32 cellular contexts compared by ENCODE assay signal in the genomic region with DNA sequence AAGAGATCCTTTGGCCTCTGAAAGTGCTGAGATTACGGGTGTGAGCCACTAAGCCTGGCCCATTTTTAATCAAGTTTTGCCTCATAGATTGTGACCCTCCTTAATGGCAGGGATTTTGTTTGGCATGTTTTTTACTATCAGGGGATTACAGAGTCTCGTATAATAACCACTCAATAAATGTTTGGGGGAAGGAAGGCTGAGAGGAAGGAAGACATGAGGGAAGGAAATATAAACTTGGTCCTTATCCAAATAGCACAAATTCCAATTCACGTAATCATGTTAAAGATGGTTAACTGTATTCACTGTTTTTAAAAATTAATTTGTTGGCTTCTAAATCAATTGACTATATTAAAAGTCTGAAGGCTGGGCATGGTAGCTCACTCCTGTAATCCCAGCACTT. TPM values are rescaled to one million over a fixed set of nuclear protein-coding genes. Genes with fewer than 3 reads are reported as not detected.
DNase-seq lines count a peak whose midpoint lies in the region; ATAC-seq and TF ChIP-seq lines count a peak whose summit lies in the region.
"Had no signal": no experiment of that assay in that cellular context is flagged by ENCODE, and none has a peak within 500 bp of the region (broad histone marks: within the 10 kb centered on the region; RNA-seq: fewer than 3 reads in every experiment).

No MANE protein-coding gene starts in this region.

- no peak overlapping the region for H3K18ac ChIP-seq in IMR-90 (ENCODE audit: low read depth, low read length)

- dilution Hi-C loops in IMR-90 (cut with HindIII; ENCODE audit: low sequenced_read_pairs, unreplicated experiment), result no loop called here

- no peak overlapping the region for H3K56ac ChIP-seq in IMR-90 (ENCODE audit: extremely low read depth, insufficient read depth, low read length)

- no peak overlapping the region for H3K4me3 ChIP-seq in IMR-90 (ENCODE audit: insufficient read depth, low read depth, low read length)
- H3K4me3 ChIP-seq: esophagus muscularis mucosa, gastroesophageal sphincter, left lung, ovary had no signal

- H3K4me1 ChIP-seq in IMR-90 (ENCODE audit: control insufficient read depth, insufficient read depth, low read length), result no peaks in the 10 kb centered on the region
- H3K4me1 ChIP-seq: esophagus muscularis mucosa, gastroesophageal sphincter, left lung had no signal

- no peaks in the 10 kb centered on the region for H3K79me1 ChIP-seq in IMR-90 (ENCODE audit: low read depth in 1 of 2, low read length in 2 of 2)

- H4K20me1 ChIP-seq in IMR-90 (ENCODE audit: insufficient read depth, low read length), result no peaks in the 10 kb centered on the region

- TF ChIP-seq POLR2A in IMR-90 (IDR thresholded peaks at IDR 0.05; ENCODE audit: low read depth, low read length), result no peak

- no peak overlapping the region for H3K4ac ChIP-seq in IMR-90 (ENCODE audit: low read depth, low read length)

- H4K5ac ChIP-seq in IMR-90 (ENCODE audit: low read depth, low read length), result no peak overlapping the region

- no peak overlapping the region for H3K23ac ChIP-seq in IMR-90 (ENCODE audit: low read depth, low read length)

- no peak overlapping the region for H3K4me3 Mint-ChIP-seq in T-cell
- H3K4me3 Mint-ChIP-seq in activated CD4-positive, alpha-beta T cell treated with anti-CD3 and anti-CD28 coated beads, Interleukin-2, amount 10 ng/mL, durations not matched to agents 7 days and 5 days, result no peak overlapping the region
- H3K4me3 Mint-ChIP-seq: activated CD4-positive, alpha-beta T cell treated with anti-CD3 and anti-CD28 coated beads, Interleukin-2, amount 10 ng/mL, durations not matched to agents 24 days and 14 days; activated naive CD8-positive, alpha-beta T cell; CD14-positive monocyte; central memory CD8-positive, alpha-beta T cell; neural crest cell; type B pancreatic cell had no signal

- no peak overlapping the region; a peak in 1 of 4 replicates for H4K8ac ChIP-seq in IMR-90 (ENCODE audit: low read depth in 2 of 2, low read length in 2 of 2)

- no peak overlapping the region for H2AK9ac ChIP-seq in IMR-90 (replicated peaks; ENCODE audit: low read depth, low read length, poor library complexity)

- no peak for TF ChIP-seq CTCF in IMR-90 (conservative IDR thresholded peaks at IDR 0.05; ENCODE audit: low read depth, low read length)

- no peak overlapping the region for H3K27ac Mint-ChIP-seq in T-cell
- no peak overlapping the region for H3K27ac Mint-ChIP-seq in activated CD4-positive, alpha-beta T cell treated with anti-CD3 and anti-CD28 coated beads, Interleukin-2, amount 10 ng/mL, durations not matched to agents 7 days and 5 days
- H3K27ac Mint-ChIP-seq: activated CD4-positive, alpha-beta T cell treated with anti-CD3 and anti-CD28 coated beads, Interleukin-2, amount 10 ng/mL, durations not matched to agents 24 days and 14 days; activated naive CD8-positive, alpha-beta T cell; CD14-positive monocyte; type B pancreatic cell had no signal

- H3K14ac ChIP-seq in IMR-90 (replicated peaks; ENCODE audit: low read depth, low read length), result no peak overlapping the region

- no peaks in the 10 kb centered on the region for H3K36me3 ChIP-seq in IMR-90 (ENCODE audit: control insufficient read depth, insufficient read depth, low read length)
- H3K36me3 ChIP-seq: esophagus muscularis mucosa, gastroesophageal sphincter, left lung, ovary had no signal

- H3K9me3 Mint-ChIP-seq in T-cell, result peaks cover 0 to 7% (median 0%) of the 10 kb centered on the region in 3 donors
- H3K9me3 Mint-ChIP-seq in activated CD4-positive, alpha-beta T cell treated with anti-CD3 and anti-CD28 coated beads, Interleukin-2, amount 10 ng/mL, durations not matched to agents 7 days and 5 days, result no peaks in the 10 kb centered on the region
- H3K9me3 Mint-ChIP-seq: activated CD4-positive, alpha-beta T cell treated with anti-CD3 and anti-CD28 coated beads, Interleukin-2, amount 10 ng/mL, durations not matched to agents 24 days and 14 days; central memory CD8-positive, alpha-beta T cell; neural crest cell; type B pancreatic cell had no signal

- no TSS peak for BruUV-seq in IMR-90 (replicated peaks; lab: Mats Ljungman, UMichigan)

- H2BK15ac ChIP-seq in IMR-90 (ENCODE audit: low read depth, low read length), result no peak overlapping the region; the same call in 2 of the 3 replicates

- DNase-seq in EL (peak; percentile 66), IMR-90 (peak; percentile 27), astrocyte of the hippocampus (ENCODE audit: low read depth, low spot score) (peak; percentile 7), renal cortical epithelial cell (ENCODE audit: low read depth) (peak; percentile 11), T-cell (no peak)
- no peak for DNase-seq in activated CD4-positive, alpha-beta T cell treated with anti-CD3 and anti-CD28 coated beads, Interleukin-2, amount 10 ng/mL, durations not matched to agents 7 days and 5 days
- DNase-seq: activated CD4-positive, alpha-beta T cell treated with anti-CD3 and anti-CD28 coated beads, Interleukin-2, amount 10 ng/mL, durations not matched to agents 24 days and 14 days; activated effector memory CD4-positive, alpha-beta T cell treated with anti-CD3 and anti-CD28 coated beads, Interleukin-2, amount 50 U/mL, for 16 hours; aorta; dermis blood vessel endothelial cell; DMS79; hypothalamus; left lung; mesenchymal stem cell; NCI-H146; NCI-H2107; ovary; SHP77 treated with DMSO at 0.1 percent for 48 hours; small intestine; stimulated activated naive CD4-positive, alpha-beta T cell had no signal

- H2AFZ ChIP-seq in IMR-90 (replicated peaks; ENCODE audit: low read length, poor library complexity), result no peak overlapping the region

- 0 out of 2 replicates have a peak overlapping the region, but pooled peaks have one; percentile 69 for H2BK20ac ChIP-seq in IMR-90 (ENCODE audit: low read depth, low read length)

- peaks cover 11 to 15% of the 10 kb centered on the region in 2 donors for H3K27me3 Mint-ChIP-seq in T-cell
- H3K27me3 Mint-ChIP-seq in activated CD4-positive, alpha-beta T cell treated with anti-CD3 and anti-CD28 coated beads, Interleukin-2, amount 10 ng/mL, durations not matched to agents 7 days and 5 days, result peaks cover 3% of the 10 kb centered on the region

- H2AK5ac ChIP-seq in IMR-90 (ENCODE audit: low read depth, low read length), result no peak overlapping the region

- H2BK5ac ChIP-seq in IMR-90 (ENCODE audit: low read depth, low read length, poor library complexity, severe bottlenecking), result no peak overlapping the region

- WGBS in IMR-90 (ENCODE audit: extremely low coverage in 2 of 2, insufficient read length in 1 of 2), 2 experiments, result 100% methylated on average over 1 of the region's 3 CpGs; no CpG with 5 or more reads in 1 of the 2 experiments

- intact Hi-C loops in IMR-90 (cut with micrococcal nuclease), result no loop called here

- no peaks in the 10 kb centered on the region for H3K9me1 ChIP-seq in IMR-90 (ENCODE audit: insufficient read depth, low read length)

- no peak for TF ChIP-seq RAD21 in IMR-90 (IDR thresholded peaks at IDR 0.05; ENCODE audit: low read length)

- ATAC-seq in IMR-90 (ENCODE audit: low read depth) (peak; percentile 42), T-cell (replicated peaks in 1 of 4) (no peak), GM18519 (IDR thresholded peaks at IDR 0.05; ENCODE audit: low FRiP score, unreplicated experiment) (no peak), HG02981 (IDR thresholded peaks at IDR 0.05; ENCODE audit: unreplicated experiment) (no peak)
- ATAC-seq: gastroesophageal sphincter, left lung, Panc1 had no signal

- no peaks in the 10 kb centered on the region; the same call in 1 of the 2 replicates for H3K9me3 ChIP-seq in IMR-90 (ENCODE audit: control insufficient read depth, insufficient read depth, low read length)
- H3K9me3 ChIP-seq: gastroesophageal sphincter, ovary had no signal

- H2BK120ac ChIP-seq in IMR-90 (ENCODE audit: low read depth, low read length), result peak overlapping the region; percentile 59; the same call in 1 of the 2 replicates

- no peak overlapping the region; the same call in 1 of the 2 replicates for H4K91ac ChIP-seq in IMR-90 (ENCODE audit: insufficient read depth, low read depth, low read length)

- no peaks in the 10 kb centered on the region for H3K36me3 Mint-ChIP-seq in T-cell
- H3K36me3 Mint-ChIP-seq in activated CD4-positive, alpha-beta T cell treated with anti-CD3 and anti-CD28 coated beads, Interleukin-2, amount 10 ng/mL, durations not matched to agents 7 days and 5 days (ENCODE audit: low read depth), result no peaks in the 10 kb centered on the region
- H3K36me3 Mint-ChIP-seq: activated naive CD8-positive, alpha-beta T cell; CD14-positive monocyte; type B pancreatic cell had no signal

- H3K9ac ChIP-seq in IMR-90 (ENCODE audit: low read depth, low read length), result no peak overlapping the region

- POLR2A ChIA-PET in IMR-90 (lab: Charles Lee; ENCODE audit: unreplicated experiment) (no interaction called here), T-cell (lab: Charles Lee) (no interaction called here)
- POLR2A ChIA-PET in activated CD4-positive, alpha-beta T cell treated with anti-CD3 and anti-CD28 coated beads, Interleukin-2, amount 10 ng/mL, durations not matched to agents 7 days and 5 days (lab: Charles Lee), result no interaction called here

- H3K4me1 Mint-ChIP-seq in T-cell, result no peaks in the 10 kb centered on the region
- no peaks in the 10 kb centered on the region for H3K4me1 Mint-ChIP-seq in activated CD4-positive, alpha-beta T cell treated with anti-CD3 and anti-CD28 coated beads, Interleukin-2, amount 10 ng/mL, durations not matched to agents 7 days and 5 days
- H3K4me1 Mint-ChIP-seq: activated CD4-positive, alpha-beta T cell treated with anti-CD3 and anti-CD28 coated beads, Interleukin-2, amount 10 ng/mL, durations not matched to agents 24 days and 14 days; CD14-positive monocyte; central memory CD8-positive, alpha-beta T cell; neural crest cell had no signal

- no peak overlapping the region for H3K27ac ChIP-seq in IMR-90 (ENCODE audit: insufficient read depth, low read length)
- H3K27ac ChIP-seq: esophagus muscularis mucosa, gastroesophageal sphincter, HL-60, left lung, ovary had no signal

- CTCF ChIA-PET in IMR-90 (lab: Yijun Ruan, JAX) (no interaction called here), T-cell (lab: Charles Lee) (no interaction called here)
- CTCF ChIA-PET in activated CD4-positive, alpha-beta T cell treated with anti-CD3 and anti-CD28 coated beads, Interleukin-2, amount 10 ng/mL, durations not matched to agents 7 days and 5 days (lab: Charles Lee), result no interaction called here

- no peak overlapping the region for H3K4me2 ChIP-seq in IMR-90 (ENCODE audit: low read depth, low read length)

- in situ Hi-C loops in IMR-90 (cut with MboI; ENCODE audit: low sequenced_read_pairs), result no loop called here

- peaks cover 1% of the 10 kb centered on the region; the same call in 1 of the 2 replicates for H3K27me3 ChIP-seq in IMR-90 (ENCODE audit: control insufficient read depth, insufficient read depth, low read length)
- H3K27me3 ChIP-seq: esophagus muscularis mucosa, gastroesophageal sphincter, left lung, ovary had no signal

RNA-seq across cellular contexts. Expression of gene SERTAD4, which starts 30.9 kb away (rescaled TPM):
- total RNA-seq in IMR-90 (2012; rRNA removed) (under 0.01 TPM in 2 replicates), renal cortical epithelial cell (3.0 and 4.0 TPM in 2 replicates), T-cell (not detected)
- 0.07 and 0.22 TPM in 2 replicates for polyA plus RNA-seq in IMR-90 (2012; rRNA removed)
- polyA plus RNA-seq in IMR-90 (2012; cell fraction: cytosol; rRNA removed), result 0.01 and 0.04 TPM in 2 replicates
- 0.03 and 0.11 TPM in 2 replicates for polyA plus RNA-seq in IMR-90 (2012; cell fraction: nucleus; rRNA removed; ENCODE audit: low replicate concordance)
- total RNA-seq in activated CD4-positive, alpha-beta T cell treated with anti-CD3 and anti-CD28 coated beads, Interleukin-2, amount 10 ng/mL, durations not matched to agents 7 days and 5 days, result not detected
- total RNA-seq: activated CD4-positive, alpha-beta T cell treated with anti-CD3 and anti-CD28 coated beads, Interleukin-2, amount 10 ng/mL, durations not matched to agents 24 days and 14 days; activated CD8-positive, alpha-beta memory T cell treated with anti-CD3 and anti-CD28 coated beads for 36 hours had no signal
- polyA plus RNA-seq: CD14-positive monocyte had no signal

Comparison
In these comparisons a context has a peak if more than half of its experiments do, and no peak if none do; other contexts are left out.
1. DNase-seq: peak in EL (single experiment), IMR-90 (single experiment), astrocyte of the hippocampus (single experiment) and renal cortical epithelial cell (single experiment); none in T-cell (0 of 34) and activated CD4-positive, alpha-beta T cell treated with anti-CD3 and anti-CD28 coated beads, Interleukin-2, amount 10 ng/mL, durations not matched to agents 7 days and 5 days (single experiment).